In genomic region chr14:96162265-96162664, GRCh38 we compare ENCODE assay signal across 18 cellular contexts. TPM values are rescaled to one million over a fixed set of nuclear protein-coding genes. Genes with fewer than 3 reads are reported as not detected.
"Had no signal": no experiment of that assay in that cellular context is flagged by ENCODE, and none has a peak within 500 bp of the region (broad histone marks: within the 10 kb centered on the region; RNA-seq: fewer than 3 reads in every experiment).

No MANE protein-coding gene starts in this region.

- DNase-seq: activated CD4-positive, alpha-beta T cell treated with anti-CD3 and anti-CD28 coated beads, Interleukin-2, amount 50 U/mL, for 4 hours; activated naive CD4-positive, alpha-beta T cell treated with anti-CD3 and anti-CD28 coated beads, Interleukin-2, amount 50 U/mL, for 16 hours; body of pancreas; cerebellar nuclear complex; esophagus squamous epithelium; foreskin fibroblast; glutamatergic neuron; left lung; nucleus accumbens; stimulated activated CD4-positive, alpha-beta T cell treated with anti-CD3 and anti-CD28 coated beads, Interleukin-12 subunit alpha, Interleukin-12 subunit beta, amount 100 ng/mL, for 4 hours; testis had no signal

- H3K9me3 ChIP-seq: adrenal gland, body of pancreas, esophagus squamous epithelium, left lung, prostate gland, sigmoid colon, testis had no signal

- H3K27ac ChIP-seq: adrenal gland, body of pancreas, esophagus squamous epithelium, left lung, prostate gland, sigmoid colon, testis had no signal

- H3K4me1 ChIP-seq: adrenal gland, left lung, prostate gland, testis had no signal

- H3K36me3 ChIP-seq: adrenal gland, esophagus squamous epithelium, left lung, prostate gland, sigmoid colon had no signal

- H3K4me3 ChIP-seq: adrenal gland, body of pancreas, esophagus squamous epithelium, left lung, prostate gland, sigmoid colon, testis had no signal

- ATAC-seq: activated CD4-positive, CD25-positive, alpha-beta regulatory T cell treated with anti-CD3 and anti-CD28 coated beads, Interleukin-2, amount 50 U/mL, for 24 hours; body of pancreas; left lung; natural killer cell treated with Interleukin-12 subunit alpha and Interleukin-12 subunit beta and Interleukin-15 and Interleukin-18, amount 100 ng/mL, for 72 hours; SK-N-SH treated with all-trans-retinoic acid at 6 μM for 48 hours had no signal

- H3K27me3 ChIP-seq: adrenal gland, body of pancreas, esophagus squamous epithelium, left lung, sigmoid colon, testis had no signal

RNA-seq across cellular contexts. Expression of gene BDKRB2, which starts 42.4 kb away (rescaled TPM):
- total RNA-seq: activated T-helper 1 cell treated with anti-CD3 and anti-CD28 coated beads, Interleukin-12 subunit alpha, Interleukin-12 subunit beta, Interleukin-2, Interleukin-4 antibody, amounts not matched to agents 30 ng/mL and 10 ng/mL and 1 ng/mL, durations not matched to agents 14 hours and 24 hours and 36 hours; natural killer cell treated with Interleukin-12 subunit alpha and Interleukin-12 subunit beta and Interleukin-15 and Interleukin-18, amount 100 ng/mL, for 72 hours had no signal
